In the genomic region with DNA sequence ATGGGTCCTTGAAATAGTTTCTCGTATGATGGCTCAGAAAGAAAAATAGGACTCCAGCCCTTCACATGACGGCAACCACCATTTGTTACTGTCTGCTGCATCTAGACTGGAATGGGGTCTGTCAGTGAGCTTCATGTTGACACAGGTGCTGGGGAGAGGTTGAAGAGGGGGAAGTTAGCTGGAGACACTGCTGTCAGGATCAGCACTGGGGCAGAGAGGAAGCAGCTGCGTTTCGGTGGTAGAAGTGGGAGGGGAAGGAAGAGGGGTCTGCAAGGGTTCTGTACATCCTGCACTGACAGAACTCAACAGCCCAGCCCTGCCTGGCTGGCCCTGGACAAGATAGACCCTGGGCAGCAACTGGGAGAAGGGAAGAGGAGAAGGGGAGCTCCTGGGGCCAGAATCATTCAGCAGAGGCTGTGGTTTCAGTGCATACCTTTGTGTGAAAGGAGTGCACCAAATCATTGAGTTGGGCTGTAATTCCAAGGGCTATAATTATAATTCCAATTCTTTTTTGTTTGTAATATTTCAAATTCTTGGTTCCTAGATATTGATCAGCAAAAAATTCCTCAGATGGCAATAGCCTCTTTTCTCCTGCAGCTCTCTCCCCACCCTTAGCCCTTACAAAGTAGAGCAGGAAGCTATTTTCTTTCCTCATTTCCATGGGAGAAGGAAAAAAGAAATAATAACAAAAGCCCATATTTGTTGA, we compare ENCODE assay signal across 2 cellular contexts.
TF ChIP-seq lines count a peak whose summit lies in the region.

No MANE protein-coding gene starts in this region.

TF ChIP-seq in IMR-90, 13 proteins besides CTCF, POLR2A, EP300 and RAD21 (continued from another document):
- TF ChIP-seq, protein P1, sequence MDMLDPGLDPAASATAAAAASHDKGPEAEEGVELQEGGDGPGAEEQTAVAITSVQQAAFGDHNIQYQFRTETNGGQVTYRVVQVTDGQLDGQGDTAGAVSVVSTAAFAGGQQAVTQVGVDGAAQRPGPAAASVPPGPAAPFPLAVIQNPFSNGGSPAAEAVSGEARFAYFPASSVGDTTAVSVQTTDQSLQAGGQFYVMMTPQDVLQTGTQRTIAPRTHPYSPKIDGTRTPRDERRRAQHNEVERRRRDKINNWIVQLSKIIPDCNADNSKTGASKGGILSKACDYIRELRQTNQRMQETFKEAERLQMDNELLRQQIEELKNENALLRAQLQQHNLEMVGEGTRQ (IDR thresholded peaks at IDR 0.05; ENCODE audit: low read depth, low read length), result no peak
- no peak for TF ChIP-seq MAFK (IDR thresholded peaks at IDR 0.05; ENCODE audit: low read depth, low read length)
- TF ChIP-seq NFE2L2 (IDR thresholded peaks at IDR 0.05; ENCODE audit: low read depth, low read length), result no peak
- TF ChIP-seq RCOR1 (IDR thresholded peaks at IDR 0.05; ENCODE audit: insufficient replicate concordance, low read length), result no peak
- TF ChIP-seq MXI1 (IDR thresholded peaks at IDR 0.05; ENCODE audit: borderline replicate concordance, low read depth, low read length), result no peak
- TF ChIP-seq CHD1 (IDR thresholded peaks at IDR 0.05; ENCODE audit: low read depth, low read length), result no peak
- TF ChIP-seq, protein P2, sequence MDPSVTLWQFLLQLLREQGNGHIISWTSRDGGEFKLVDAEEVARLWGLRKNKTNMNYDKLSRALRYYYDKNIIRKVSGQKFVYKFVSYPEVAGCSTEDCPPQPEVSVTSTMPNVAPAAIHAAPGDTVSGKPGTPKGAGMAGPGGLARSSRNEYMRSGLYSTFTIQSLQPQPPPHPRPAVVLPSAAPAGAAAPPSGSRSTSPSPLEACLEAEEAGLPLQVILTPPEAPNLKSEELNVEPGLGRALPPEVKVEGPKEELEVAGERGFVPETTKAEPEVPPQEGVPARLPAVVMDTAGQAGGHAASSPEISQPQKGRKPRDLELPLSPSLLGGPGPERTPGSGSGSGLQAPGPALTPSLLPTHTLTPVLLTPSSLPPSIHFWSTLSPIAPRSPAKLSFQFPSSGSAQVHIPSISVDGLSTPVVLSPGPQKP (IDR thresholded peaks at IDR 0.05; ENCODE audit: borderline replicate concordance, low read depth, low read length), result no peak
- TF ChIP-seq RFX5 (IDR thresholded peaks at IDR 0.05; ENCODE audit: low read depth, low read length), result no peak
- TF ChIP-seq FOS (IDR thresholded peaks at IDR 0.05; ENCODE audit: low read depth, low read length), result no peak
- TF ChIP-seq BHLHE40 (IDR thresholded peaks at IDR 0.05; ENCODE audit: low read depth, low read length), result no peak

TF ChIP-seq in GM23338, 12 proteins besides CTCF, POLR2A, EP300 and RAD21 (continued from another document):
- TF ChIP-seq, protein P3, sequence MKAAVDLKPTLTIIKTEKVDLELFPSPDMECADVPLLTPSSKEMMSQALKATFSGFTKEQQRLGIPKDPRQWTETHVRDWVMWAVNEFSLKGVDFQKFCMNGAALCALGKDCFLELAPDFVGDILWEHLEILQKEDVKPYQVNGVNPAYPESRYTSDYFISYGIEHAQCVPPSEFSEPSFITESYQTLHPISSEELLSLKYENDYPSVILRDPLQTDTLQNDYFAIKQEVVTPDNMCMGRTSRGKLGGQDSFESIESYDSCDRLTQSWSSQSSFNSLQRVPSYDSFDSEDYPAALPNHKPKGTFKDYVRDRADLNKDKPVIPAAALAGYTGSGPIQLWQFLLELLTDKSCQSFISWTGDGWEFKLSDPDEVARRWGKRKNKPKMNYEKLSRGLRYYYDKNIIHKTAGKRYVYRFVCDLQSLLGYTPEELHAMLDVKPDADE (IDR thresholded peaks at IDR 0.05), result no peak
- TF ChIP-seq STAT1 (IDR thresholded peaks at IDR 0.05; ENCODE audit: unreplicated experiment), result no peak
- no peak for TF ChIP-seq ZNF331 (CRISPR knock-in tag; IDR thresholded peaks at IDR 0.05; ENCODE audit: low read depth)
